8 cellular contexts compared by ENCODE assay signal in the genomic region with DNA sequence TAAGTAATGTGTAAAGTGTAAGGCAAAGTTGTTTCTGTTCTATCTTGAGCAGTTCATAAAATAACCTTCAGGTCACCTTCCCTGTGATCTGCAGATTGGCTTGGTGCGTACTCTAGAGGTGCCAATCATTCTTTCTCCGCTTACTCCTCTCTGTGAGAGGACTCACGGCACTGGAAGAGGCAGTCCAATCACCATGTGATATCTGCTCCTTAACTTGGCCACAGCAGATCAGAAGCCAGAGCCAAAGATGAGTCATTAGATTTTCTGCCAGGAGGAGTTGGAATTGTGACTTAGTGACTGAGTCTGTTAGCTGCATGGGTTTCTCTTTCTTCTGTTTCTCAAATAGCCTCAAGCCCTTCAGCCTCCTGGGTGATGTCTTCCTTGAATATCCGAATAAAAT.
DNase-seq lines count a peak whose midpoint lies in the region; ATAC-seq and TF ChIP-seq lines count a peak whose summit lies in the region.

No MANE protein-coding gene starts in this region.

- no peak overlapping the region for H3K4me3 ChIP-seq in SK-N-SH (ENCODE audit: low read depth in 2 of 2, low read length in 1 of 2)
- no peak overlapping the region for H3K4me3 ChIP-seq in fibroblast of villous mesenchyme (ENCODE audit: low read depth, low read length)
- no peak overlapping the region for H3K4me3 ChIP-seq in retinal pigment epithelial cell (ENCODE audit: low read length)
- no peak overlapping the region for H3K4me3 ChIP-seq in A673 (ENCODE audit: low read depth, low read length, poor library complexity, severe bottlenecking)

- H3K9me3 ChIP-seq in SK-N-SH (no peaks in the 10 kb centered on the region), A673 (ENCODE audit: low read depth, low read length, poor library complexity, severe bottlenecking) (no peaks in the 10 kb centered on the region)

- no peaks in the 10 kb centered on the region for H3K27me3 ChIP-seq in SK-N-SH (ENCODE audit: insufficient read depth)
- no peaks in the 10 kb centered on the region for H3K27me3 ChIP-seq in A673 (replicated peaks; ENCODE audit: insufficient read depth, low read depth, low read length, poor library complexity)

- intact Hi-C loops in A673 (cut with micrococcal nuclease; ENCODE audit: unreplicated experiment) = no loop called here

- TF ChIP-seq EP300 in SK-N-SH (IDR thresholded peaks at IDR 0.05; ENCODE audit: borderline replicate concordance in 1 of 2, low read depth in 1 of 2, low read length in 1 of 2) = no peak; a peak in 1 of 4 replicates

- DNase-seq in GM04503 (ENCODE audit: low read depth) (peak; percentile 87), SK-N-SH (no peak), fibroblast of villous mesenchyme (ENCODE audit: low read depth) (peak; percentile 74), retinal pigment epithelial cell (ENCODE audit: low read depth) (peak; percentile 72), HEK293T (ENCODE audit: extremely low spot score) (no peak), A673 (ENCODE audit: low spot score) (no peak), SW 1271 (lab: John Stamatoyannopoulos, UW) (no peak)

- H3K36me3 ChIP-seq in SK-N-SH (replicated peaks in 1 of 2; ENCODE audit: control insufficient read depth in 1 of 2, insufficient read depth in 2 of 2, low read length in 1 of 2) (no peaks in the 10 kb centered on the region), A673 (ENCODE audit: insufficient read depth, low read length, poor library complexity, severe bottlenecking) (no peaks in the 10 kb centered on the region)

- H3K4me1 ChIP-seq in SK-N-SH (ENCODE audit: control insufficient read depth in 1 of 2, insufficient read depth in 2 of 2, low read depth in 1 of 2, low read length in 1 of 2) (peaks cover 4 to 10% of the 10 kb centered on the region in 2 experiments; a peak in 3 of 4 replicates), A673 (ENCODE audit: insufficient read depth, low read length, poor library complexity, severe bottlenecking) (no peaks in the 10 kb centered on the region)

- H3K9me2 ChIP-seq in SK-N-SH = no peaks in the 10 kb centered on the region

- TF ChIP-seq CTCF in SK-N-SH (IDR thresholded peaks at IDR 0.05) (no peak), fibroblast of villous mesenchyme (IDR thresholded peaks at IDR 0.05; ENCODE audit: insufficient read depth, low read depth, low read length) (no peak), retinal pigment epithelial cell (conservative IDR thresholded peaks at IDR 0.05; ENCODE audit: low read depth, low read length) (no peak), A673 (conservative IDR thresholded peaks at IDR 0.05; ENCODE audit: low read depth, low read length) (no peak)

- H4K20me1 ChIP-seq in SK-N-SH (ENCODE audit: insufficient read depth) = no peaks in the 10 kb centered on the region

- POLR2A ChIA-PET in SK-N-SH (lab: Yijun Ruan, JAX) (no interaction called here), HEK293T (lab: Yijun Ruan, JAX) (no interaction called here), A673 (lab: Charles Lee; ENCODE audit: low non-redundant PET) (no interaction called here)

- H3K79me2 ChIP-seq in SK-N-SH (ENCODE audit: insufficient read depth) = no peaks in the 10 kb centered on the region

- no peak overlapping the region for H3K9ac ChIP-seq in SK-N-SH

- no peak for TF ChIP-seq RAD21 in SK-N-SH (IDR thresholded peaks at IDR 0.05; ENCODE audit: low read length)

- no peak overlapping the region for H2AFZ ChIP-seq in SK-N-SH (ENCODE audit: low read depth)

- WGBS in SK-N-SH (ENCODE audit: low lambda C conversion rate) = 36% methylated on average over 4 of the region's 4 CpGs

- peak overlapping the region; percentile 47 for H3K4me2 ChIP-seq in SK-N-SH

- CTCF ChIA-PET in SK-N-SH (lab: Yijun Ruan, JAX) = interaction anchor here (1.0 to 2.9 kb wide), 2 partner anchors 84 to 411 kb away, joined by 3 to 12 read pairs; no protein-coding TSS in a partner anchor
- CTCF ChIA-PET in HEK293T (lab: Yijun Ruan, JAX) = no interaction called here
- CTCF ChIA-PET in A673 (lab: Charles Lee) = no interaction called here

- ATAC-seq in GM21526 (IDR thresholded peaks at IDR 0.05; ENCODE audit: low FRiP score, unreplicated experiment) = no peak

- no peaks in the 10 kb centered on the region for H3F3A ChIP-seq in SK-N-SH (replicated peaks; ENCODE audit: insufficient read depth)

- BruUV-seq in A673 (replicated peaks; lab: Mats Ljungman, UMichigan) = no TSS peak

- H3K27ac ChIP-seq in SK-N-SH (ENCODE audit: low read depth in 2 of 2, low read length in 1 of 2) = peak overlapping the region in 1 of 2 experiments; percentile 23; a peak in 1 of 4 replicates
- no peak overlapping the region for H3K27ac ChIP-seq in A673 (ENCODE audit: low read depth, low read length, poor library complexity, severe bottlenecking)

TF ChIP-seq in SK-N-SH, 30 proteins besides CTCF, POLR2A, EP300 and RAD21:
- TF ChIP-seq JUND (IDR thresholded peaks at IDR 0.05) (peak; percentile 73), TCF12 (IDR thresholded peaks at IDR 0.05) (peak; percentile 60; the same call in 1 of the 2 replicates), SMC3 (IDR thresholded peaks at IDR 0.05; ENCODE audit: low read depth, low read length) (no peak), EZH2phosphoT487 (IDR thresholded peaks at IDR 0.05; ENCODE audit: borderline replicate concordance, low read depth) (no peak), NFIC (IDR thresholded peaks at IDR 0.05; ENCODE audit: borderline replicate concordance) (peak; percentile 87), CHD2 (IDR thresholded peaks at IDR 0.05; ENCODE audit: low read length, partially characterized antibody) (no peak), FOSL2 (IDR thresholded peaks at IDR 0.05; ENCODE audit: borderline replicate concordance, low read depth) (peak; percentile 84)
- TF ChIP-seq, protein P1, sequence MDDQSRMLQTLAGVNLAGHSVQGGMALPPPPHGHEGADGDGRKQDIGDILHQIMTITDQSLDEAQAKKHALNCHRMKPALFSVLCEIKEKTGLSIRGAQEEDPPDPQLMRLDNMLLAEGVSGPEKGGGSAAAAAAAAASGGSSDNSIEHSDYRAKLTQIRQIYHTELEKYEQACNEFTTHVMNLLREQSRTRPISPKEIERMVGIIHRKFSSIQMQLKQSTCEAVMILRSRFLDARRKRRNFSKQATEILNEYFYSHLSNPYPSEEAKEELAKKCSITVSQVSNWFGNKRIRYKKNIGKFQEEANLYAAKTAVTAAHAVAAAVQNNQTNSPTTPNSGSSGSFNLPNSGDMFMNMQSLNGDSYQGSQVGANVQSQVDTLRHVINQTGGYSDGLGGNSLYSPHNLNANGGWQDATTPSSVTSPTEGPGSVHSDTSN (IDR thresholded peaks at IDR 0.05) = peak; percentile 93
- TF ChIP-seq, protein P2, sequence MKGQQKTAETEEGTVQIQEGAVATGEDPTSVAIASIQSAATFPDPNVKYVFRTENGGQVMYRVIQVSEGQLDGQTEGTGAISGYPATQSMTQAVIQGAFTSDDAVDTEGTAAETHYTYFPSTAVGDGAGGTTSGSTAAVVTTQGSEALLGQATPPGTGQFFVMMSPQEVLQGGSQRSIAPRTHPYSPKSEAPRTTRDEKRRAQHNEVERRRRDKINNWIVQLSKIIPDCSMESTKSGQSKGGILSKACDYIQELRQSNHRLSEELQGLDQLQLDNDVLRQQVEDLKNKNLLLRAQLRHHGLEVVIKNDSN (IDR thresholded peaks at IDR 0.05; ENCODE audit: borderline replicate concordance, low read depth) = peak; percentile 59; the same call in 1 of the 2 replicates

TF ChIP-seq in HEK293T, 16 proteins besides CTCF, POLR2A, EP300 and RAD21:
- TF ChIP-seq, protein P3, sequence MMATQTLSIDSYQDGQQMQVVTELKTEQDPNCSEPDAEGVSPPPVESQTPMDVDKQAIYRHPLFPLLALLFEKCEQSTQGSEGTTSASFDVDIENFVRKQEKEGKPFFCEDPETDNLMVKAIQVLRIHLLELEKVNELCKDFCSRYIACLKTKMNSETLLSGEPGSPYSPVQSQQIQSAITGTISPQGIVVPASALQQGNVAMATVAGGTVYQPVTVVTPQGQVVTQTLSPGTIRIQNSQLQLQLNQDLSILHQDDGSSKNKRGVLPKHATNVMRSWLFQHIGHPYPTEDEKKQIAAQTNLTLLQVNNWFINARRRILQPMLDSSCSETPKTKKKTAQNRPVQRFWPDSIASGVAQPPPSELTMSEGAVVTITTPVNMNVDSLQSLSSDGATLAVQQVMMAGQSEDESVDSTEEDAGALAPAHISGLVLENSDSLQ (IDR thresholded peaks at IDR 0.05) = no peak
- TF ChIP-seq LEF1 (IDR thresholded peaks at IDR 0.05; ENCODE audit: borderline replicate concordance) (no peak), ELF4 (IDR thresholded peaks at IDR 0.05) (no peak), ZNF384 (IDR thresholded peaks at IDR 0.05) (no peak), BHLHE40 (IDR thresholded peaks at IDR 0.05; ENCODE audit: borderline replicate concordance) (no peak), ARNT (IDR thresholded peaks at IDR 0.05) (no peak), L3MBTL2 (conservative IDR thresholded peaks at IDR 0.05) (no peak), CTBP1 (IDR thresholded peaks at IDR 0.05; ENCODE audit: borderline replicate concordance) (no peak), FOXM1 (IDR thresholded peaks at IDR 0.05; ENCODE audit: borderline replicate concordance) (no peak), SUZ12 (IDR thresholded peaks at IDR 0.05) (no peak), FOXK2 (IDR thresholded peaks at IDR 0.05) (no peak), NFRKB (IDR thresholded peaks at IDR 0.05) (no peak), FOXA1 (IDR thresholded peaks at IDR 0.05) (no peak), HDGF (IDR thresholded peaks at IDR 0.05; ENCODE audit: borderline replicate concordance) (no peak), TARDBP (IDR thresholded peaks at IDR 0.05) (no peak), SP1 (IDR thresholded peaks at IDR 0.05) (no peak)

Comparison
In these comparisons a context has a peak if more than half of its experiments do, and no peak if none do; other contexts are left out.
1. DNase-seq: peak in GM04503 (single experiment), fibroblast of villous mesenchyme (single experiment) and retinal pigment epithelial cell (single experiment); none in SK-N-SH (single experiment), HEK293T (single experiment), A673 (single experiment) and SW 1271 (0 of 2).